Comparison of ENCODE assay signal across 9 cellular contexts in the genomic region with DNA sequence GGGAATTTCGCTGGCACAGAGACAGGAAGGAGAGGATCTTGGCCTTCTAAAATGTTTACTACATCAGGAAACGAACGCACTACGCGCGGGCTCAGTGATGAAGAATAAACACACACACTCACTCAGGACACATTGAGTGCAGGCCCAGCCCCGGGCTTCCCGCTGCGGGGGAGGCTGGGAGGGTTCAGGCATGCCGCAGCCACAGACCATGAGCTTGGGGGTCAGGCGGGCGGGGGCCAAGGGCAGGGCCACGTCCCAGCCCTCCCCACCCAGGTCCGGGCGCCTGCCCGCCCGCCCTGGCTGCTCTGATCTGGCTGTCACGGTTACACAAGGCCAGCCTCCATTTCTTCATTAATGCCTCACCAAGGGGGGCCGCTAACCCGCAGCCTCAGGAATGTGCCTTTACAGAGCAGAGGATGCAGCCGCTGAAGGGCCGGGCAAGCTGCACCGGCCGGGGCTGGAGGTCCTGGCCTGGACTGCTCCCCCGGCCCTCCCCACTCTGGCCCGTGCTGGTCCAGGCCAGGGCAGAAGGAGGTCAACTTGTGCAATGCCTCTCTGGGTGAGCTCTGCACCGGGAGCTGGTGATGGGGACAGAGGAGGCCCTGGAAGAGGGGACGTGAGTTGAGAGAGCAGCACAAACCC. TPM values are rescaled to one million over a fixed set of nuclear protein-coding genes. Genes with fewer than 3 reads are reported as not detected.
DNase-seq lines count a peak whose midpoint lies in the region; ATAC-seq, FAIRE-seq and TF ChIP-seq lines count a peak whose summit lies in the region.
"Had no signal": no experiment of that assay in that cellular context is flagged by ENCODE, and none has a peak within 500 bp of the region (broad histone marks: within the 10 kb centered on the region; RNA-seq: fewer than 3 reads in every experiment).

No MANE protein-coding gene starts in this region.

- intact Hi-C loops in left colon (cut with DNase I, micrococcal nuclease): no loop called here

- no peaks in the 10 kb centered on the region for H3K9me3 Mint-ChIP-seq in activated CD8-positive, alpha-beta memory T cell treated with anti-CD3 and anti-CD28 coated beads, Interleukin-2, amount 10 ng/mL, durations not matched to agents 7 days and 5 days (ENCODE audit: low read depth)
- H3K9me3 Mint-ChIP-seq: stimulated activated effector memory CD8-positive, alpha-beta T cell treated with anti-CD3 and anti-CD28 coated beads, Interleukin-12 subunit alpha, Interleukin-12 subunit beta, amount 100 ng/mL, for 72 hours had no signal

- H3K4me3 Mint-ChIP-seq in activated CD8-positive, alpha-beta memory T cell treated with anti-CD3 and anti-CD28 coated beads, Interleukin-2, amount 10 ng/mL, durations not matched to agents 7 days and 5 days: no peak overlapping the region
- H3K4me3 Mint-ChIP-seq: stimulated activated effector memory CD8-positive, alpha-beta T cell treated with anti-CD3 and anti-CD28 coated beads, Interleukin-12 subunit alpha, Interleukin-12 subunit beta, amount 100 ng/mL, for 72 hours had no signal

- FAIRE-seq in HTR-8/SVneo (lab: Jason Lieb, UNC): peak; percentile 51

- peaks cover 10 to 83% (median 45%) of the 10 kb centered on the region in 5 donors for H3K4me1 ChIP-seq in subcutaneous abdominal adipose tissue (ENCODE audit: control insufficient read depth in 5 of 5, insufficient read depth in 5 of 5, low read length in 5 of 5)

- H3K9me3 ChIP-seq in subcutaneous abdominal adipose tissue (ENCODE audit: control insufficient read depth in 5 of 5, low read length in 5 of 5): peaks cover 0 to 3% (median 0%) of the 10 kb centered on the region in 5 donors

- H3K4me1 Mint-ChIP-seq in activated CD8-positive, alpha-beta memory T cell treated with anti-CD3 and anti-CD28 coated beads, Interleukin-2, amount 10 ng/mL, durations not matched to agents 7 days and 5 days: peaks cover 9% of the 10 kb centered on the region

- no peak for TF ChIP-seq CTCF in cardiac fibroblast (IDR thresholded peaks at IDR 0.05; ENCODE audit: low read depth, low read length)

- H3K9ac ChIP-seq in subcutaneous abdominal adipose tissue (ENCODE audit: low read length in 5 of 5): peak overlapping the region in 2 of 5 donors; percentile 49 to 56

- H3K27me3 Mint-ChIP-seq in activated CD8-positive, alpha-beta memory T cell treated with anti-CD3 and anti-CD28 coated beads, Interleukin-2, amount 10 ng/mL, durations not matched to agents 7 days and 5 days: peaks cover 5% of the 10 kb centered on the region

- no peaks in the 10 kb centered on the region for H3K36me3 ChIP-seq in subcutaneous abdominal adipose tissue (ENCODE audit: control insufficient read depth in 5 of 5, insufficient read depth in 5 of 5, low read length in 5 of 5)

- peaks cover 0 to 5% (median 2%) of the 10 kb centered on the region in 5 donors for H3K27me3 ChIP-seq in subcutaneous abdominal adipose tissue (ENCODE audit: control insufficient read depth in 5 of 5, insufficient read depth in 4 of 5, low read length in 5 of 5)

- peak; percentile 75 for DNase-seq in HTR-8/SVneo (ENCODE audit: insufficient read length, low spot score)
- peak; percentile 87 to 88 for DNase-seq in cardiac fibroblast (ENCODE audit: low read depth in 2 of 2)
- peak; percentile 27 to 32 for DNase-seq in left colon
- no peak for DNase-seq in activated CD8-positive, alpha-beta memory T cell treated with anti-CD3 and anti-CD28 coated beads, Interleukin-2, amount 10 ng/mL, durations not matched to agents 7 days and 5 days
- no peak for DNase-seq in NCI-H1930 (lab: John Stamatoyannopoulos, UW)
- DNase-seq in RPMI8226: no peak

- no peak overlapping the region for H3K27ac Mint-ChIP-seq in activated CD8-positive, alpha-beta memory T cell treated with anti-CD3 and anti-CD28 coated beads, Interleukin-2, amount 10 ng/mL, durations not matched to agents 7 days and 5 days
- H3K27ac Mint-ChIP-seq: stimulated activated effector memory CD8-positive, alpha-beta T cell treated with anti-CD3 and anti-CD28 coated beads, Interleukin-12 subunit alpha, Interleukin-12 subunit beta, amount 100 ng/mL, for 72 hours had no signal

- no peaks in the 10 kb centered on the region for H3K36me3 Mint-ChIP-seq in activated CD8-positive, alpha-beta memory T cell treated with anti-CD3 and anti-CD28 coated beads, Interleukin-2, amount 10 ng/mL, durations not matched to agents 7 days and 5 days

- H3K4me3 ChIP-seq in cardiac fibroblast (replicated peaks in 1 of 2; ENCODE audit: low read depth in 2 of 2, low read length in 2 of 2) (no peak overlapping the region), subcutaneous abdominal adipose tissue (ENCODE audit: low read depth in 1 of 5, low read length in 5 of 5) (no peak overlapping the region)

- H3K27ac ChIP-seq in subcutaneous abdominal adipose tissue (ENCODE audit: low read depth, low read length): peak overlapping the region; percentile 60

- ATAC-seq in left colon: no peak
- no peak for ATAC-seq in HG02970 (IDR thresholded peaks at IDR 0.05; ENCODE audit: low FRiP score, unreplicated experiment)
- no peak for ATAC-seq in activated CD8-positive, alpha-beta memory T cell treated with anti-CD3 and anti-CD28 coated beads, Interleukin-2, amount 10 ng/mL, durations not matched to agents 7 days and 5 days
- ATAC-seq: stimulated activated effector memory CD8-positive, alpha-beta T cell treated with anti-CD3 and anti-CD28 coated beads, Interleukin-12 subunit alpha, Interleukin-12 subunit beta, amount 100 ng/mL, for 72 hours had no signal

- CTCF ChIA-PET in activated CD8-positive, alpha-beta memory T cell treated with anti-CD3 and anti-CD28 coated beads, Interleukin-2, amount 10 ng/mL, durations not matched to agents 7 days and 5 days (lab: Charles Lee): no interaction called here

RNA-seq across cellular contexts. Expression of gene IGF2, which starts 41.7 kb away (rescaled TPM):
- total RNA-seq in left colon: 10 to 100 TPM in 1 of 2 donors, 1 to 10 TPM in 1; 7.3 to 10.8 TPM
- under 1 TPM in 1 of 2 experiments, not detected in 1; 0.91 TPM for total RNA-seq in activated CD8-positive, alpha-beta memory T cell treated with anti-CD3 and anti-CD28 coated beads, Interleukin-2, amount 10 ng/mL, durations not matched to agents 7 days and 5 days

Comparison
In these comparisons a context has a peak if more than half of its experiments do, and no peak if none do; other contexts are left out.
1. DNase-seq: peak in HTR-8/SVneo (single experiment), cardiac fibroblast (2 of 2) and left colon (2 of 2); none in activated CD8-positive, alpha-beta memory T cell treated with anti-CD3 and anti-CD28 coated beads, Interleukin-2, amount 10 ng/mL, durations not matched to agents 7 days and 5 days (single experiment), NCI-H1930 (0 of 2) and RPMI8226 (single experiment).
2. RNA of gene IGF2, which starts 41.7 kb away (total RNA-seq): 7.3 to 10.8 TPM in left colon; 0.91 TPM in activated CD8-positive, alpha-beta memory T cell treated with anti-CD3 and anti-CD28 coated beads, Interleukin-2, amount 10 ng/mL, durations not matched to agents 7 days and 5 days; every median in the first group is over 4 times any median in the second.